ENCODE assay signal across 8 cellular contexts in genomic region chr9:101791938-101792337, GRCh38. TPM values are rescaled to one million over a fixed set of nuclear protein-coding genes. Genes with fewer than 3 reads are reported as not detected.
DNase-seq lines count a peak whose midpoint lies in the region; TF ChIP-seq lines count a peak whose summit lies in the region.

No MANE protein-coding gene starts in this region.

- H3K4me1 ChIP-seq in breast epithelium (no peaks in the 10 kb centered on the region), KMS-11 (ENCODE audit: low read depth, poor library complexity, severe bottlenecking) (no peaks in the 10 kb centered on the region), esophagus squamous epithelium (no peaks in the 10 kb centered on the region)

- H3K9ac ChIP-seq in KMS-11 = no peak overlapping the region

- no TSS peak for BruUV-seq in MCF 10A (replicated peaks; lab: Mats Ljungman, UMichigan)

- H3K9me3 ChIP-seq in breast epithelium (no peaks in the 10 kb centered on the region), esophagus squamous epithelium (no peaks in the 10 kb centered on the region)

- no peaks in the 10 kb centered on the region for H3K36me3 Mint-ChIP-seq in MCF 10A (ENCODE audit: insufficient read depth, unreplicated experiment)

- no peak overlapping the region for H3K4me3 Mint-ChIP-seq in MCF 10A (ENCODE audit: unreplicated experiment)

- DNase-seq in MCF 10A (ENCODE audit: unreplicated experiment) = peak; percentile 64
- no peak for DNase-seq in breast epithelium (ENCODE audit: low spot score in 2 of 2)
- DNase-seq in SHP77 treated with DMSO at 0.1 percent for 48 hours (lab: John Stamatoyannopoulos, UW) = peak; percentile 4
- peak in 31 of 42 donors; percentile 2 to 56 (median 23) for DNase-seq in head of caudate nucleus
- DNase-seq in activated CD4-positive, CD25-positive, alpha-beta regulatory T cell (lab: John Stamatoyannopoulos, UW) = no peak
- no peak for DNase-seq in AG08396 (ENCODE audit: low spot score)
- DNase-seq in esophagus squamous epithelium (lab: John Stamatoyannopoulos, UW) = no peak

- H4K20me1 ChIP-seq in KMS-11 (ENCODE audit: insufficient read depth) = no peaks in the 10 kb centered on the region

- POLR2A ChIA-PET in MCF 10A (lab: Yijun Ruan, JAX) = no interaction called here

- no peaks in the 10 kb centered on the region for H3K4me1 Mint-ChIP-seq in MCF 10A (ENCODE audit: insufficient read depth, unreplicated experiment)

- 7% methylated on average over 3 of the region's 3 CpGs for WGBS in esophagus squamous epithelium, 2 donors

- H3K27ac ChIP-seq in breast epithelium = no peak overlapping the region
- no peak overlapping the region for H3K27ac ChIP-seq in KMS-11
- no peak overlapping the region for H3K27ac ChIP-seq in esophagus squamous epithelium

- peaks cover 23% of the 10 kb centered on the region for H3K27me3 Mint-ChIP-seq in MCF 10A (ENCODE audit: insufficient read depth, unreplicated experiment)

- H3K4me2 ChIP-seq in KMS-11 = no peak overlapping the region

- TF ChIP-seq CTCF in MCF 10A (IDR thresholded peaks at IDR 0.05; ENCODE audit: unreplicated experiment) (peak; percentile 64), breast epithelium (IDR thresholded peaks at IDR 0.05) (no peak), KMS-11 (conservative IDR thresholded peaks at IDR 0.05; ENCODE audit: low read depth, low read length) (peak; percentile 62), esophagus squamous epithelium (IDR thresholded peaks at IDR 0.05) (no peak)

- no peak overlapping the region for H3K27ac Mint-ChIP-seq in MCF 10A (ENCODE audit: low read depth, unreplicated experiment)

- H2AFZ ChIP-seq in KMS-11 (ENCODE audit: low read depth) = no peak overlapping the region

- H3K36me3 ChIP-seq in breast epithelium (no peaks in the 10 kb centered on the region), KMS-11 (ENCODE audit: insufficient read depth) (no peaks in the 10 kb centered on the region), esophagus squamous epithelium (no peaks in the 10 kb centered on the region)

- no peaks in the 10 kb centered on the region for H3K79me2 ChIP-seq in KMS-11 (ENCODE audit: insufficient read depth, low read depth)

- H3K27me3 ChIP-seq in breast epithelium (peaks cover 0 to 10% of the 10 kb centered on the region in 2 donors), KMS-11 (ENCODE audit: insufficient read depth, low read depth) (no peaks in the 10 kb centered on the region), esophagus squamous epithelium (peaks cover 0 to 11% (median 0%) of the 10 kb centered on the region in 4 donors)

- CTCF ChIA-PET in MCF 10A (lab: Yijun Ruan, JAX) = interaction anchor here (0.5 to 1.5 kb wide), 30 partner anchors 11 to 1953 kb away, joined by 3 to 7 read pairs (median 3); no protein-coding TSS in a partner anchor

- intact Hi-C loops in MCF 10A (cut with micrococcal nuclease) = loop anchor here (5.0 kb wide), 2 partner anchors 180 to 190 kb away; no protein-coding TSS in a partner anchor
- intact Hi-C loops in breast epithelium (cut with DNase I; ENCODE audit: low total_unique reads) = no loop called here
- intact Hi-C loops in head of caudate nucleus (cut with DNase I) = no loop called here
- intact Hi-C loops in esophagus squamous epithelium (cut with DNase I) = no loop called here

- no peaks in the 10 kb centered on the region for H3K9me3 Mint-ChIP-seq in MCF 10A (ENCODE audit: unreplicated experiment)

- no peak for TF ChIP-seq POLR2A in breast epithelium (IDR thresholded peaks at IDR 0.05)
- TF ChIP-seq POLR2A in esophagus squamous epithelium (IDR thresholded peaks at IDR 0.05) = no peak

- H3K4me3 ChIP-seq in breast epithelium (no peak overlapping the region), KMS-11 (IDR thresholded peaks at IDR 0.05; ENCODE audit: insufficient read depth, low read depth, low read length) (no peak overlapping the region), esophagus squamous epithelium (no peak overlapping the region)

RNA-seq across cellular contexts. Expression of gene GRIN3A, which starts 53.5 kb away (rescaled TPM):
- total RNA-seq in MCF 10A (2022) = not detected in 2 replicates
- total RNA-seq in breast epithelium = under 1 TPM in 2 of 3 donors, not detected in 1; under 0.01 to 0.15 TPM
- total RNA-seq in esophagus squamous epithelium = under 1 TPM in 2 of 4 donors, not detected in 2; under 0.01 to 0.06 TPM

Comparison
In these comparisons a context has a peak if more than half of its experiments do, and no peak if none do; other contexts are left out.
1. DNase-seq: peak in MCF 10A (single experiment), SHP77 treated with DMSO at 0.1 percent for 48 hours (single experiment) and head of caudate nucleus (31 of 42); none in breast epithelium (0 of 2), activated CD4-positive, CD25-positive, alpha-beta regulatory T cell (0 of 4), AG08396 (single experiment) and esophagus squamous epithelium (single experiment).
2. CTCF ChIP-seq: peak in MCF 10A (single experiment) and KMS-11 (single experiment); none in breast epithelium (0 of 3) and esophagus squamous epithelium (0 of 6).